Comparison of ENCODE assay signal across 8 cellular contexts in genomic region chr16:11612110-11612981, GRCh38. TPM values are rescaled to one million over a fixed set of nuclear protein-coding genes. Genes with fewer than 3 reads are reported as not detected.
DNase-seq lines count a peak whose midpoint lies in the region; ATAC-seq, FAIRE-seq and TF ChIP-seq lines count a peak whose summit lies in the region.

No MANE protein-coding gene starts in this region.

- no peak overlapping the region; the same call in 1 of the 2 replicates for H3K9ac ChIP-seq in HepG2 (ENCODE audit: insufficient read depth, low read depth, low read length)

- BruUV-seq in HepG2 (replicated peaks; lab: Mats Ljungman, UMichigan), result no TSS peak

- H3K36me3 ChIP-seq in body of pancreas (replicated peaks in 1 of 2; ENCODE audit: insufficient read depth in 1 of 2, low read depth in 2 of 2), result no peaks in the 10 kb centered on the region
- H3K36me3 ChIP-seq in HepG2 (replicated peaks in 1 of 2; ENCODE audit: control insufficient read depth in 1 of 2, insufficient read depth in 2 of 2, low read length in 2 of 2), result no peaks in the 10 kb centered on the region
- H3K36me3 ChIP-seq in aorta (ENCODE audit: control insufficient read depth in 1 of 2, insufficient read depth in 2 of 2, low read length in 1 of 2), result no peaks in the 10 kb centered on the region

- POLR2A ChIA-PET in activated CD8-positive, alpha-beta T cell treated with anti-CD3 and anti-CD28 coated beads, Interleukin-2, amount 10 ng/mL, durations not matched to agents 7 days and 5 days (lab: Charles Lee), result interaction anchor here (0.9 kb wide), 1 partner anchor 28 kb away, joined by 4 read pairs; no protein-coding TSS in a partner anchor
- POLR2A ChIA-PET in activated CD8-positive, alpha-beta T cell treated with anti-CD3 and anti-CD28 coated beads for 36 hours (lab: Charles Lee), result no interaction called here
- POLR2A ChIA-PET in HepG2 (lab: Yijun Ruan, JAX), result interaction anchor here (1.1 kb wide), 1 partner anchor 26 kb away, joined by 3 read pairs; no protein-coding TSS in a partner anchor

- H3K4me1 Mint-ChIP-seq in activated CD8-positive, alpha-beta T cell treated with anti-CD3 and anti-CD28 coated beads, Interleukin-2, amount 10 ng/mL, durations not matched to agents 7 days and 5 days (ENCODE audit: low read depth), result peaks cover 36% of the 10 kb centered on the region
- H3K4me1 Mint-ChIP-seq in activated CD8-positive, alpha-beta T cell treated with anti-CD3 and anti-CD28 coated beads for 36 hours (ENCODE audit: low read depth), result peaks cover 28% of the 10 kb centered on the region

- H3K4me2 ChIP-seq in HepG2 (ENCODE audit: low read depth, low read length), result peak overlapping the region; percentile 76

- intact Hi-C loops in activated CD8-positive, alpha-beta T cell treated with anti-CD3 and anti-CD28 coated beads for 36 hours (cut with micrococcal nuclease), result no loop called here
- intact Hi-C loops in body of pancreas (cut with DNase I) (no loop called here), HepG2 (cut with micrococcal nuclease; ENCODE audit: unreplicated experiment) (loop anchor here (1.0 kb wide), 2 partner anchors 20 to 80 kb away; no protein-coding TSS in a partner anchor), aorta (cut with DNase I) (no loop called here)

- peaks cover 9% of the 10 kb centered on the region for H3K27me3 Mint-ChIP-seq in activated CD8-positive, alpha-beta T cell treated with anti-CD3 and anti-CD28 coated beads, Interleukin-2, amount 10 ng/mL, durations not matched to agents 7 days and 5 days (ENCODE audit: low read depth)
- no peaks in the 10 kb centered on the region for H3K27me3 Mint-ChIP-seq in activated CD8-positive, alpha-beta T cell treated with anti-CD3 and anti-CD28 coated beads for 36 hours

- H3K27ac Mint-ChIP-seq in activated CD8-positive, alpha-beta T cell treated with anti-CD3 and anti-CD28 coated beads, Interleukin-2, amount 10 ng/mL, durations not matched to agents 7 days and 5 days, result peak overlapping the region; percentile 39
- H3K27ac Mint-ChIP-seq in activated CD8-positive, alpha-beta T cell treated with anti-CD3 and anti-CD28 coated beads for 36 hours, result no peak overlapping the region

- in situ Hi-C loops in HepG2 (cut with HindIII; ENCODE audit: extremely low pct_ligation_motif_present, low pct_unique_long_range_greater_than_20kb), result no loop called here

- H3K79me2 ChIP-seq in HepG2 (ENCODE audit: insufficient read depth, low read length), result no peaks in the 10 kb centered on the region

- no peak for TF ChIP-seq CTCF in activated CD8-positive, alpha-beta T cell treated with anti-CD3 and anti-CD28 coated beads for 36 hours (IDR thresholded peaks at IDR 0.05)
- peak in 1 of 7 experiments; percentile 1 for TF ChIP-seq CTCF in body of pancreas (IDR thresholded peaks at IDR 0.05)
- TF ChIP-seq CTCF in HepG2 (CRISPR knock-in tag; IDR thresholded peaks at IDR 0.05), result peak; percentile 30

- H2AFZ ChIP-seq in HepG2 (ENCODE audit: low read length), result no peak overlapping the region

- H3K4me3 ChIP-seq in body of pancreas (no peak overlapping the region), HepG2 (replicated peaks in 1 of 3; ENCODE audit: insufficient read depth in 1 of 3, low read depth in 2 of 3, low read length in 3 of 3) (peak overlapping the region in 2 of 3 experiments; percentile 9 to 41; a peak in 3 of 6 replicates), aorta (ENCODE audit: low read length in 2 of 2) (no peak overlapping the region)

- no peak for DNase-seq in activated CD8-positive, alpha-beta T cell treated with anti-CD3 and anti-CD28 coated beads, Interleukin-2, amount 10 ng/mL, durations not matched to agents 7 days and 5 days
- no peak for DNase-seq in activated CD8-positive, alpha-beta T cell treated with anti-CD3 and anti-CD28 coated beads for 36 hours
- DNase-seq in body of pancreas, result peak; percentile 64 to 86 (median 81)
- DNase-seq in HepG2 (ENCODE audit: low spot score), result peak; percentile 83
- peak in 1 of 2 donors; percentile 68 for DNase-seq in aorta
- no peak for DNase-seq in activated CD4-positive, alpha-beta T cell treated with anti-CD3 and anti-CD28 coated beads, Interleukin-2, amount 50 U/mL, for 48 hours
- DNase-seq in NCI-H345 treated with DMSO at 0.1 percent for 48 hours (lab: John Stamatoyannopoulos, UW; ENCODE audit: unreplicated experiment), result no peak

- no peaks in the 10 kb centered on the region for H3K36me3 Mint-ChIP-seq in activated CD8-positive, alpha-beta T cell treated with anti-CD3 and anti-CD28 coated beads, Interleukin-2, amount 10 ng/mL, durations not matched to agents 7 days and 5 days (ENCODE audit: low read depth)
- H3K36me3 Mint-ChIP-seq in activated CD8-positive, alpha-beta T cell treated with anti-CD3 and anti-CD28 coated beads for 36 hours (ENCODE audit: low read depth), result no peaks in the 10 kb centered on the region

- FAIRE-seq in HepG2 (lab: Jason Lieb, UNC), result peak; percentile 87

- no peaks in the 10 kb centered on the region for H3K27me3 ChIP-seq in body of pancreas
- H3K27me3 ChIP-seq in HepG2 (ENCODE audit: control insufficient read depth in 1 of 2, insufficient read depth in 2 of 2, low read length in 2 of 2), result peaks cover 9 to 31% of the 10 kb centered on the region in 2 experiments
- no peaks in the 10 kb centered on the region for H3K27me3 ChIP-seq in aorta (ENCODE audit: control insufficient read depth in 1 of 2, insufficient read depth in 2 of 2, low read length in 1 of 2)

- 0 out of 2 replicates have a peak, but pooled peaks have one; percentile 19 for TF ChIP-seq RAD21 in HepG2 (CRISPR knock-in tag; IDR thresholded peaks at IDR 0.05)

- H3K4me1 ChIP-seq in body of pancreas, result peaks cover 15% of the 10 kb centered on the region
- H3K4me1 ChIP-seq in HepG2 (ENCODE audit: insufficient read depth, low read length), result peaks cover 43% of the 10 kb centered on the region
- H3K4me1 ChIP-seq in aorta (ENCODE audit: control insufficient read depth in 1 of 2, insufficient read depth in 2 of 2, low read length in 2 of 2), result no peaks in the 10 kb centered on the region

- 39 to 53% methylated on average over 10 to 19 of the region's 19 CpGs for WGBS in body of pancreas, 2 donors
- WGBS in HepG2 (ENCODE audit: low lambda C conversion rate), result 3% methylated on average over 17 of the region's 19 CpGs
- 89% methylated on average over 19 of the region's 19 CpGs for WGBS in aorta, 2 donors

- CTCF ChIA-PET in activated CD8-positive, alpha-beta T cell treated with anti-CD3 and anti-CD28 coated beads, Interleukin-2, amount 10 ng/mL, durations not matched to agents 7 days and 5 days (lab: Charles Lee), result no interaction called here
- CTCF ChIA-PET in activated CD8-positive, alpha-beta T cell treated with anti-CD3 and anti-CD28 coated beads for 36 hours (lab: Charles Lee), result no interaction called here
- CTCF ChIA-PET in HepG2 (lab: Yijun Ruan, JAX; ENCODE audit: low intra/inter-chr PET ratio, low total read pairs), result interaction anchor here (0.8 to 1.3 kb wide), 2 partner anchors 9 to 80 kb away, joined by 3 to 4 read pairs; no protein-coding TSS in a partner anchor

- no peaks in the 10 kb centered on the region for H4K20me1 ChIP-seq in HepG2 (ENCODE audit: insufficient read depth, low read length)

- TF ChIP-seq POLR2A in body of pancreas (IDR thresholded peaks at IDR 0.05) (peak in 2 of 3 donors; percentile 39 to 40), HepG2 (IDR thresholded peaks at IDR 0.05; ENCODE audit: insufficient read depth in 1 of 2, low read depth in 2 of 2, low read length in 2 of 2) (no peak)

- H3K9me3 ChIP-seq in body of pancreas (no peaks in the 10 kb centered on the region), HepG2 (ENCODE audit: low read length) (no peaks in the 10 kb centered on the region), aorta (ENCODE audit: control insufficient read depth, low read length) (no peaks in the 10 kb centered on the region)

- H3K4me3 Mint-ChIP-seq in activated CD8-positive, alpha-beta T cell treated with anti-CD3 and anti-CD28 coated beads, Interleukin-2, amount 10 ng/mL, durations not matched to agents 7 days and 5 days, result no peak overlapping the region
- H3K4me3 Mint-ChIP-seq in activated CD8-positive, alpha-beta T cell treated with anti-CD3 and anti-CD28 coated beads for 36 hours, result no peak overlapping the region

- H3K27ac ChIP-seq in body of pancreas, result peak overlapping the region; percentile 63 to 83 (median 75)
- H3K27ac ChIP-seq in HepG2 (ENCODE audit: extremely low read length, insufficient read depth, low read length), result no peak overlapping the region
- no peak overlapping the region for H3K27ac ChIP-seq in aorta (ENCODE audit: low read depth in 1 of 2, low read length in 2 of 2)

- TF ChIP-seq EP300 in HepG2 (IDR thresholded peaks at IDR 0.05; ENCODE audit: low read depth in 2 of 2, low read length in 2 of 2) (peak; percentile 78 to 79; a peak in 2 of 4 replicates), HepG2 (CRISPR knock-in tag; IDR thresholded peaks at IDR 0.05; ENCODE audit: borderline replicate concordance) (peak; percentile 94)

- H3K9me3 Mint-ChIP-seq in activated CD8-positive, alpha-beta T cell treated with anti-CD3 and anti-CD28 coated beads, Interleukin-2, amount 10 ng/mL, durations not matched to agents 7 days and 5 days (ENCODE audit: insufficient read depth), result no peaks in the 10 kb centered on the region
- H3K9me3 Mint-ChIP-seq in activated CD8-positive, alpha-beta T cell treated with anti-CD3 and anti-CD28 coated beads for 36 hours, result no peaks in the 10 kb centered on the region

- no peak for ATAC-seq in activated CD8-positive, alpha-beta T cell treated with anti-CD3 and anti-CD28 coated beads, Interleukin-2, amount 10 ng/mL, durations not matched to agents 7 days and 5 days
- ATAC-seq in activated CD8-positive, alpha-beta T cell treated with anti-CD3 and anti-CD28 coated beads for 36 hours, result no peak
- ATAC-seq in body of pancreas, result peak; percentile 93
- ATAC-seq in HepG2, result peak; percentile 88
- peak; percentile 50 for ATAC-seq in aorta (ENCODE audit: low FRiP score)
- ATAC-seq in GM19467 (IDR thresholded peaks at IDR 0.05; ENCODE audit: unreplicated experiment), result no peak

RNA-seq across cellular contexts. Expression of gene LITAF, which starts 25.6 kb away (rescaled TPM):
- 10 to 100 TPM; 79.4 to 80.5 TPM for total RNA-seq in activated CD8-positive, alpha-beta T cell treated with anti-CD3 and anti-CD28 coated beads, Interleukin-2, amount 10 ng/mL, durations not matched to agents 7 days and 5 days
- 100 to 1,000 TPM; 108 to 110 TPM for total RNA-seq in activated CD8-positive, alpha-beta T cell treated with anti-CD3 and anti-CD28 coated beads for 36 hours
- total RNA-seq in body of pancreas (10 to 100 TPM; 24.9 to 25.7 TPM), HepG2 (2016; rRNA removed; fragmentation: Illumina TruSeq; extraction: Trizol) (141 and 186 TPM in 2 replicates), aorta (100 to 1,000 TPM; 145 to 157 TPM)
- 30.0 and 32.3 TPM in 2 replicates for total RNA-seq in HepG2 (2016; cell fraction: cytosol; rRNA removed; fragmentation: Illumina TruSeq; extraction: Trizol; ENCODE audit: low read depth)
- total RNA-seq in HepG2 (2016; cell fraction: insoluble cytoplasmic fraction; rRNA removed; fragmentation: Illumina TruSeq; extraction: Trizol), result 139 and 174 TPM in 2 replicates
- total RNA-seq in HepG2 (2016; cell fraction: membrane; rRNA removed; fragmentation: Illumina TruSeq; extraction: Trizol), result 118 and 119 TPM in 2 replicates
- total RNA-seq in HepG2 (2016; cell fraction: nucleus; rRNA removed; fragmentation: Illumina TruSeq; extraction: Trizol), result 60.6 and 72.1 TPM in 2 replicates
- polyA plus RNA-seq in HepG2 (2011; rRNA removed) (80.1 and 95.5 TPM in 2 replicates), aorta (100 to 1,000 TPM in 1 of 2 donors, 10 to 100 TPM in 1; 83.1 to 137 TPM)
- 121 and 137 TPM in 2 replicates for polyA plus RNA-seq in HepG2 (2011; cell fraction: cytosol; rRNA removed)
- 61.9 and 67.8 TPM in 2 replicates for polyA plus RNA-seq in HepG2 (2011; cell fraction: nucleus; rRNA removed)
- polyA plus RNA-seq in HepG2 (2012), result 113 and 128 TPM in 2 replicates
- polyA plus RNA-seq in HepG2 (2016; cell fraction: cytosol; fragmentation: Illumina TruSeq; extraction: Trizol; ENCODE audit: low read depth), result 48.2 and 51.8 TPM in 2 replicates
- polyA plus RNA-seq in HepG2 (2016; cell fraction: insoluble cytoplasmic fraction; fragmentation: Illumina TruSeq; extraction: Trizol; ENCODE audit: low read depth), result 322 and 369 TPM in 2 replicates
- polyA plus RNA-seq in HepG2 (2016; cell fraction: membrane; fragmentation: Illumina TruSeq; extraction: Trizol; ENCODE audit: low read depth), result 139 and 153 TPM in 2 replicates
- 125 and 129 TPM in 2 replicates for polyA plus RNA-seq in HepG2 (2016; cell fraction: nucleus; fragmentation: Illumina TruSeq; extraction: Trizol; ENCODE audit: insufficient read depth, low read depth)
- polyA minus RNA-seq in HepG2 (2011; rRNA and poly(A)+ RNA removed; ENCODE audit: low replicate concordance), result 155 and 250 TPM in 2 replicates
- 71.1 and 86.5 TPM in 2 replicates for polyA minus RNA-seq in HepG2 (2011; cell fraction: cytosol; rRNA and poly(A)+ RNA removed)
- 45.8 and 58.4 TPM in 2 replicates for polyA minus RNA-seq in HepG2 (2011; cell fraction: nucleus; rRNA and poly(A)+ RNA removed)

RNA-seq across cellular contexts. Expression of gene SNN, which starts 55.9 kb away (rescaled TPM):
- total RNA-seq in activated CD8-positive, alpha-beta T cell treated with anti-CD3 and anti-CD28 coated beads, Interleukin-2, amount 10 ng/mL, durations not matched to agents 7 days and 5 days, result 10 to 100 TPM; 27.3 to 28.9 TPM
- total RNA-seq in activated CD8-positive, alpha-beta T cell treated with anti-CD3 and anti-CD28 coated beads for 36 hours, result 1 to 10 TPM; 8.2 to 9.5 TPM
- total RNA-seq in body of pancreas (10 to 100 TPM in 1 of 2 donors, 1 to 10 TPM in 1; 7.5 to 10.9 TPM), HepG2 (2016; rRNA removed; fragmentation: Illumina TruSeq; extraction: Trizol) (8.4 TPM in 2 replicates), aorta (10 to 100 TPM; 15.1 to 15.9 TPM)
- 7.1 and 8.0 TPM in 2 replicates for total RNA-seq in HepG2 (2016; cell fraction: cytosol; rRNA removed; fragmentation: Illumina TruSeq; extraction: Trizol; ENCODE audit: low read depth)
- 6.0 and 8.2 TPM in 2 replicates for total RNA-seq in HepG2 (2016; cell fraction: insoluble cytoplasmic fraction; rRNA removed; fragmentation: Illumina TruSeq; extraction: Trizol)
- total RNA-seq in HepG2 (2016; cell fraction: membrane; rRNA removed; fragmentation: Illumina TruSeq; extraction: Trizol), result 18.8 and 19.0 TPM in 2 replicates
- 4.0 and 5.8 TPM in 2 replicates for total RNA-seq in HepG2 (2016; cell fraction: nucleus; rRNA removed; fragmentation: Illumina TruSeq; extraction: Trizol)
- polyA plus RNA-seq in HepG2 (2011; rRNA removed) (5.2 and 5.6 TPM in 2 replicates), aorta (10 to 100 TPM; 13.0 to 15.5 TPM)
- polyA plus RNA-seq in HepG2 (2011; cell fraction: cytosol; rRNA removed), result 4.6 and 5.0 TPM in 2 replicates
- 4.7 and 4.9 TPM in 2 replicates for polyA plus RNA-seq in HepG2 (2011; cell fraction: nucleus; rRNA removed)
- polyA plus RNA-seq in HepG2 (2012), result 3.0 and 3.4 TPM in 2 replicates
- 8.8 and 9.8 TPM in 2 replicates for polyA plus RNA-seq in HepG2 (2016; cell fraction: cytosol; fragmentation: Illumina TruSeq; extraction: Trizol; ENCODE audit: low read depth)
- polyA plus RNA-seq in HepG2 (2016; cell fraction: insoluble cytoplasmic fraction; fragmentation: Illumina TruSeq; extraction: Trizol; ENCODE audit: low read depth), result 8.1 and 9.3 TPM in 2 replicates
- 17.1 and 17.3 TPM in 2 replicates for polyA plus RNA-seq in HepG2 (2016; cell fraction: membrane; fragmentation: Illumina TruSeq; extraction: Trizol; ENCODE audit: low read depth)
- polyA plus RNA-seq in HepG2 (2016; cell fraction: nucleus; fragmentation: Illumina TruSeq; extraction: Trizol; ENCODE audit: insufficient read depth, low read depth), result 7.7 and 8.0 TPM in 2 replicates
- polyA minus RNA-seq in HepG2 (2011; rRNA and poly(A)+ RNA removed; ENCODE audit: low replicate concordance), result 2.2 and 3.6 TPM in 2 replicates
- polyA minus RNA-seq in HepG2 (2011; cell fraction: cytosol; rRNA and poly(A)+ RNA removed), result 1.6 and 1.9 TPM in 2 replicates
- polyA minus RNA-seq in HepG2 (2011; cell fraction: nucleus; rRNA and poly(A)+ RNA removed), result 4.4 and 4.9 TPM in 2 replicates

Comparison
In these comparisons a context has a peak if more than half of its experiments do, and no peak if none do; other contexts are left out.
1. ATAC-seq: peak in body of pancreas (single experiment), HepG2 (single experiment) and aorta (single experiment); none in activated CD8-positive, alpha-beta T cell treated with anti-CD3 and anti-CD28 coated beads, Interleukin-2, amount 10 ng/mL, durations not matched to agents 7 days and 5 days (single experiment), activated CD8-positive, alpha-beta T cell treated with anti-CD3 and anti-CD28 coated beads for 36 hours (single experiment) and GM19467 (single experiment).
2. DNase-seq: peak in body of pancreas (4 of 4) and HepG2 (single experiment); none in activated CD8-positive, alpha-beta T cell treated with anti-CD3 and anti-CD28 coated beads, Interleukin-2, amount 10 ng/mL, durations not matched to agents 7 days and 5 days (single experiment), activated CD8-positive, alpha-beta T cell treated with anti-CD3 and anti-CD28 coated beads for 36 hours (single experiment), activated CD4-positive, alpha-beta T cell treated with anti-CD3 and anti-CD28 coated beads, Interleukin-2, amount 50 U/mL, for 48 hours (0 of 2) and NCI-H345 treated with DMSO at 0.1 percent for 48 hours (single experiment).
3. H3K27ac ChIP-seq: peak in body of pancreas (4 of 4); none in HepG2 (single experiment) and aorta (0 of 2).
4. H3K4me3 ChIP-seq: peak in HepG2 (2 of 3); none in body of pancreas (0 of 2) and aorta (0 of 2).
5. POLR2A ChIP-seq: peak in body of pancreas (2 of 3); none in HepG2 (0 of 2).